Comparison of ENCODE assay signal across 9 cellular contexts in genomic region chr7:100099452-100099851, GRCh38. TPM values are rescaled to one million over a fixed set of nuclear protein-coding genes. Genes with fewer than 3 reads are reported as not detected.
DNase-seq lines count a peak whose midpoint lies in the region; ATAC-seq and TF ChIP-seq lines count a peak whose summit lies in the region.
"Had no signal": no experiment of that assay in that cellular context is flagged by ENCODE, and none has a peak within 500 bp of the region (broad histone marks: within the 10 kb centered on the region; RNA-seq: fewer than 3 reads in every experiment).

No MANE protein-coding gene starts in this region.

- peaks cover 34% of the 10 kb centered on the region for H3K4me1 Mint-ChIP-seq in activated T-cell treated with anti-CD3 and anti-CD28 coated beads, Interleukin-2, amount 50 U/mL, for 4 hours (ENCODE audit: low read depth)
- peaks cover 39% of the 10 kb centered on the region for H3K4me1 Mint-ChIP-seq in activated naive CD8-positive, alpha-beta T cell (ENCODE audit: low read depth)
- peaks cover 38 to 44% of the 10 kb centered on the region in 2 donors for H3K4me1 Mint-ChIP-seq in immature natural killer cell

- no peak for TF ChIP-seq POLR2A in testis (IDR thresholded peaks at IDR 0.05)

- peaks cover 43% of the 10 kb centered on the region for H3K36me3 Mint-ChIP-seq in activated T-cell treated with anti-CD3 and anti-CD28 coated beads, Interleukin-2, amount 50 U/mL, for 4 hours (ENCODE audit: insufficient read depth)
- H3K36me3 Mint-ChIP-seq in activated naive CD8-positive, alpha-beta T cell: peaks cover 15% of the 10 kb centered on the region
- H3K36me3 Mint-ChIP-seq in immature natural killer cell: peaks cover 21 to 35% (median 22%) of the 10 kb centered on the region in 3 donors

- 44 to 52% methylated on average over 11 to 12 of the region's 12 CpGs for WGBS in testis, 2 donors

- ATAC-seq in activated T-cell treated with anti-CD3 and anti-CD28 coated beads, Interleukin-2, amount 50 U/mL, for 4 hours: no peak
- ATAC-seq in thoracic aorta (ENCODE audit: insufficient number of reproducible peaks, low FRiP score, low read depth) (no peak), HG03159 (IDR thresholded peaks at IDR 0.05; ENCODE audit: unreplicated experiment) (no peak)

- H3K27ac Mint-ChIP-seq in activated naive CD8-positive, alpha-beta T cell: peak overlapping the region; percentile 99
- peak overlapping the region; percentile 89 to 98 (median 97) for H3K27ac Mint-ChIP-seq in immature natural killer cell

- peaks cover 49% of the 10 kb centered on the region for H3K36me3 ChIP-seq in thoracic aorta
- H3K36me3 ChIP-seq in testis (ENCODE audit: low read depth, missing control alignments): no peaks in the 10 kb centered on the region

- DNase-seq in activated T-cell treated with anti-CD3 and anti-CD28 coated beads, Interleukin-2, amount 50 U/mL, for 4 hours: no peak
- no peak for DNase-seq in activated T-cell treated with anti-CD3 and anti-CD28 coated beads, Interleukin-2, amount 50 U/mL, for 1 hour
- DNase-seq in immature natural killer cell (no peak), thoracic aorta (ENCODE audit: low spot score) (no peak), testis (no peak)
- no peak for DNase-seq in central memory CD4-positive, alpha-beta T cell
- DNase-seq: activated CD8-positive, alpha-beta memory T cell treated with anti-CD3 and anti-CD28 coated beads for 24 hours had no signal

- H3K4me3 ChIP-seq in thoracic aorta (peak overlapping the region; percentile 97), testis (no peak overlapping the region)

- peak overlapping the region; percentile 94 for H3K4me3 Mint-ChIP-seq in activated T-cell treated with anti-CD3 and anti-CD28 coated beads, Interleukin-2, amount 50 U/mL, for 4 hours
- H3K4me3 Mint-ChIP-seq in activated naive CD8-positive, alpha-beta T cell: peak overlapping the region; percentile 93
- peak overlapping the region; percentile 82 to 96 (median 93) for H3K4me3 Mint-ChIP-seq in immature natural killer cell

- no peaks in the 10 kb centered on the region for H3K9me3 Mint-ChIP-seq in activated T-cell treated with anti-CD3 and anti-CD28 coated beads, Interleukin-2, amount 50 U/mL, for 4 hours
- no peaks in the 10 kb centered on the region for H3K9me3 Mint-ChIP-seq in activated naive CD8-positive, alpha-beta T cell (ENCODE audit: low read depth)
- H3K9me3 Mint-ChIP-seq in immature natural killer cell: no peaks in the 10 kb centered on the region

- intact Hi-C loops in testis (cut with DNase I; ENCODE audit: low total_unique reads): no loop called here

- H3K27ac ChIP-seq in thoracic aorta (peak overlapping the region in 1 of 2 donors; percentile 81), testis (peak overlapping the region in 1 of 2 donors; percentile 93)

- no peaks in the 10 kb centered on the region for H3K9me3 ChIP-seq in thoracic aorta
- H3K9me3 ChIP-seq in testis: no peaks in the 10 kb centered on the region

- no peaks in the 10 kb centered on the region for H3K27me3 Mint-ChIP-seq in activated T-cell treated with anti-CD3 and anti-CD28 coated beads, Interleukin-2, amount 50 U/mL, for 4 hours (ENCODE audit: low read depth)
- no peaks in the 10 kb centered on the region for H3K27me3 Mint-ChIP-seq in activated naive CD8-positive, alpha-beta T cell
- peaks cover 23 to 34% (median 32%) of the 10 kb centered on the region in 3 donors for H3K27me3 Mint-ChIP-seq in immature natural killer cell (ENCODE audit: low read depth in 3 of 3)

- peaks cover 12 to 20% of the 10 kb centered on the region in 2 donors for H3K4me1 ChIP-seq in thoracic aorta (ENCODE audit: control insufficient read depth in 1 of 2, low read depth in 2 of 2)
- H3K4me1 ChIP-seq in testis: no peaks in the 10 kb centered on the region

- TF ChIP-seq CTCF in thoracic aorta (IDR thresholded peaks at IDR 0.05) (no peak), testis (IDR thresholded peaks at IDR 0.05) (no peak)

- H3K27me3 ChIP-seq in thoracic aorta (replicated peaks; ENCODE audit: insufficient read depth): no peaks in the 10 kb centered on the region
- H3K27me3 ChIP-seq in testis: no peaks in the 10 kb centered on the region

RNA-seq across cellular contexts. Expression of gene MCM7, which starts 1.7 kb away (rescaled TPM):
- total RNA-seq in activated T-cell treated with anti-CD3 and anti-CD28 coated beads, Interleukin-2, amount 50 U/mL, for 4 hours: 100 to 1,000 TPM; 471 to 592 (median 521) TPM
- 10 to 100 TPM; 40.3 to 59.0 (median 54.4) TPM for polyA plus RNA-seq in immature natural killer cell
- 10 to 100 TPM; 17.6 to 23.6 TPM for total RNA-seq in thoracic aorta
- total RNA-seq in testis: 10 to 100 TPM; 85.1 to 86.5 TPM
- 137 TPM for polyA plus RNA-seq in testis (ENCODE audit: insufficient read depth, low read depth, low replicate concordance)

RNA-seq across cellular contexts. Expression of gene AP4M1, which starts 2.0 kb away (rescaled TPM):
- 10 to 100 TPM; 13.4 to 16.0 (median 16.0) TPM for total RNA-seq in activated T-cell treated with anti-CD3 and anti-CD28 coated beads, Interleukin-2, amount 50 U/mL, for 4 hours
- 10 to 100 TPM in 1 of 3 donors, 1 to 10 TPM in 2; 7.1 to 12.9 (median 8.8) TPM for polyA plus RNA-seq in immature natural killer cell
- 10 to 100 TPM; 22.3 to 23.8 TPM for total RNA-seq in thoracic aorta
- 10 to 100 TPM; 39.1 to 51.3 TPM for total RNA-seq in testis
- 54.7 TPM for polyA plus RNA-seq in testis (ENCODE audit: insufficient read depth, low read depth, low replicate concordance)

RNA-seq across cellular contexts. Expression of gene COPS6, which starts 10.7 kb away (rescaled TPM):
- total RNA-seq in activated T-cell treated with anti-CD3 and anti-CD28 coated beads, Interleukin-2, amount 50 U/mL, for 4 hours: 100 to 1,000 TPM; 105 to 120 (median 112) TPM
- polyA plus RNA-seq in immature natural killer cell (100 to 1,000 TPM; 163 to 289 (median 163) TPM), testis (ENCODE audit: insufficient read depth, low read depth, low replicate concordance) (141 TPM)
- total RNA-seq in thoracic aorta (10 to 100 TPM; 40.4 to 76.2 TPM), testis (10 to 100 TPM; 88.1 to 99.5 TPM)

RNA-seq across cellular contexts. Expression of gene ZNF3, which starts 17.9 kb away (rescaled TPM):
- total RNA-seq in activated T-cell treated with anti-CD3 and anti-CD28 coated beads, Interleukin-2, amount 50 U/mL, for 4 hours: 10 to 100 TPM; 18.8 to 21.8 (median 21.6) TPM
- polyA plus RNA-seq in immature natural killer cell: 10 to 100 TPM in 2 of 3 donors, 1 to 10 TPM in 1; 5.2 to 21.2 (median 12.2) TPM
- 10 to 100 TPM; 15.2 to 29.6 TPM for total RNA-seq in thoracic aorta
- 10 to 100 TPM; 24.7 to 27.7 TPM for total RNA-seq in testis
- 23.4 TPM for polyA plus RNA-seq in testis (ENCODE audit: insufficient read depth, low read depth, low replicate concordance)

RNA-seq across cellular contexts. Expression of gene TAF6, which starts 19.7 kb away (rescaled TPM):
- total RNA-seq in activated T-cell treated with anti-CD3 and anti-CD28 coated beads, Interleukin-2, amount 50 U/mL, for 4 hours: 10 to 100 TPM; 67.3 to 74.2 (median 72.9) TPM
- polyA plus RNA-seq in immature natural killer cell: 10 to 100 TPM; 15.3 to 34.8 (median 17.3) TPM
- 10 to 100 TPM; 48.0 to 72.8 TPM for total RNA-seq in thoracic aorta
- total RNA-seq in testis: 100 to 1,000 TPM in 1 of 2 donors, 10 to 100 TPM in 1; 99.1 to 108 TPM
- 95.4 TPM for polyA plus RNA-seq in testis (ENCODE audit: insufficient read depth, low read depth, low replicate concordance)

Comparison
In these comparisons a context has a peak if more than half of its experiments do, and no peak if none do; other contexts are left out.
1. RNA of gene MCM7, which starts 1.7 kb away (total RNA-seq): 471 to 592 TPM in activated T-cell treated with anti-CD3 and anti-CD28 coated beads, Interleukin-2, amount 50 U/mL, for 4 hours; 85.1 to 86.5 TPM in testis and 17.6 to 23.6 TPM in thoracic aorta; every median in the first group is over 4 times any median in the second.
2. Peak in every context shown above with its lines, with median percentiles within 50 percentile points of each other: H3K4me3 Mint-ChIP-seq.